ENCODE assay signal across 17 cellular contexts in the genomic region with DNA sequence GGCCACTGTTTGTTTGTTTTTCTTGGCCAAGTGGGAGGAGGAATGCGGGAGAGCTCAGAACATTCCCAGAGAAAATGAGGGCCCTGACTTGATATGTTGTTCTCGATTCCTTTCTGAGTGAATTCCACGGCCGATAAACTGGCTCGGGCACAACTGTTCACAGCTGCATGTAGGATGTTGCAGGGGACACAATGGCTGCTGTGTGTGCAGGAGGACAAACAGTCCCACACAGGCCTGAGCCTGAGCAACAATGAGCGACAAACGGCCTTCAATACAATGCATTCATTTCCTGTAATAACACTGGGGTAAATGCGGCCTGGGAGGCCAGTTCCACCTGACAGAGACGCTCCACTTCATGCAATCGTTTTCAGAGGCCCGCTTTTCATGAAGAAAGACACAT.
DNase-seq lines count a peak whose midpoint lies in the region; ATAC-seq and TF ChIP-seq lines count a peak whose summit lies in the region.
"Had no signal": no experiment of that assay in that cellular context is flagged by ENCODE, and none has a peak within 500 bp of the region (broad histone marks: within the 10 kb centered on the region; RNA-seq: fewer than 3 reads in every experiment).

No MANE protein-coding gene starts in this region.

- H3K9me3 ChIP-seq in T-helper 17 cell (ENCODE audit: control insufficient read depth, low read length, poor library complexity, severe bottlenecking) = no peaks in the 10 kb centered on the region
- H3K9me3 ChIP-seq: BLaER1, psoas muscle, upper lobe of left lung had no signal

- no peaks in the 10 kb centered on the region for H3K36me3 Mint-ChIP-seq in T-helper 17 cell (ENCODE audit: low read depth)

- peaks cover 8% of the 10 kb centered on the region for H3K27me3 Mint-ChIP-seq in T-helper 17 cell
- no peaks in the 10 kb centered on the region for H3K27me3 Mint-ChIP-seq in stimulated activated naive CD8-positive, alpha-beta T cell treated with anti-CD3 and anti-CD28 coated beads, Interleukin-15, amount 100 ng/mL, for 72 hours
- H3K27me3 Mint-ChIP-seq: activated T-cell treated with anti-CD3 and anti-CD28 coated beads, Interleukin-2, amount 50 U/mL, for 24 hours had no signal

- peak overlapping the region; percentile 98 for H3K27ac ChIP-seq in substantia nigra (ENCODE audit: low read depth, low read length, poor library complexity, severe bottlenecking)
- H3K27ac ChIP-seq: BLaER1, psoas muscle, upper lobe of left lung had no signal

- peak overlapping the region; percentile 5 for H3K27ac Mint-ChIP-seq in T-helper 17 cell
- H3K27ac Mint-ChIP-seq in stimulated activated naive CD8-positive, alpha-beta T cell treated with anti-CD3 and anti-CD28 coated beads, Interleukin-15, amount 100 ng/mL, for 72 hours = no peak overlapping the region
- H3K27ac Mint-ChIP-seq: activated T-cell treated with anti-CD3 and anti-CD28 coated beads, Interleukin-2, amount 50 U/mL, for 24 hours had no signal

- H3K9me3 Mint-ChIP-seq in stimulated activated naive CD8-positive, alpha-beta T cell treated with anti-CD3 and anti-CD28 coated beads, Interleukin-15, amount 100 ng/mL, for 72 hours = no peaks in the 10 kb centered on the region

- peaks cover 2% of the 10 kb centered on the region for H3K4me1 Mint-ChIP-seq in T-helper 17 cell
- H3K4me1 Mint-ChIP-seq in stimulated activated naive CD8-positive, alpha-beta T cell treated with anti-CD3 and anti-CD28 coated beads, Interleukin-15, amount 100 ng/mL, for 72 hours = peaks cover 8% of the 10 kb centered on the region

- ATAC-seq in T-helper 17 cell (no peak), HG03460 (IDR thresholded peaks at IDR 0.05; ENCODE audit: unreplicated experiment) (no peak), omental fat pad (ENCODE audit: low FRiP score) (no peak)
- no peak for ATAC-seq in stimulated activated naive CD8-positive, alpha-beta T cell treated with anti-CD3 and anti-CD28 coated beads, Interleukin-15, amount 100 ng/mL, for 72 hours
- ATAC-seq: psoas muscle had no signal

- DNase-seq in T-helper 17 cell = no peak
- DNase-seq in ecto neural progenitor cell (ENCODE audit: low spot score) = peak; percentile 48
- peak; percentile 47 to 88 for DNase-seq in lung microvascular endothelial cell (ENCODE audit: low read depth in 2 of 2)
- DNase-seq in substantia nigra (lab: John Stamatoyannopoulos, UW) = peak; percentile 15 to 96 (median 82)
- no peak for DNase-seq in stimulated activated CD4-positive, alpha-beta T cell treated with anti-CD3 and anti-CD28 coated beads, Interleukin-1b, Interleukin-23, amount 100 ng/mL, for 48 hours
- DNase-seq in omental fat pad (ENCODE audit: low spot score) = no peak
- DNase-seq in stimulated activated naive CD8-positive, alpha-beta T cell treated with anti-CD3 and anti-CD28 coated beads, Interleukin-15, amount 100 ng/mL, for 72 hours = no peak
- DNase-seq: activated CD4-positive, alpha-beta T cell treated with anti-CD3 and anti-CD28 coated beads for 48 hours; activated T-cell treated with anti-CD3 and anti-CD28 coated beads, Interleukin-2, amount 50 U/mL, for 24 hours; cortex of kidney; DMS79 treated with DMSO at 0.1 percent for 48 hours; psoas muscle; RPMI8226; stimulated activated CD4-positive, alpha-beta T cell treated with anti-CD3 and anti-CD28 coated beads, Interleukin-2, amount 100 ng/mL, for 48 hours; upper lobe of left lung had no signal

- TF ChIP-seq CTCF in omental fat pad (IDR thresholded peaks at IDR 0.05) = no peak

- no peak overlapping the region for H3K4me3 Mint-ChIP-seq in T-helper 17 cell
- no peak overlapping the region for H3K4me3 Mint-ChIP-seq in stimulated activated naive CD8-positive, alpha-beta T cell treated with anti-CD3 and anti-CD28 coated beads, Interleukin-15, amount 100 ng/mL, for 72 hours
- H3K4me3 Mint-ChIP-seq: activated T-cell treated with anti-CD3 and anti-CD28 coated beads, Interleukin-2, amount 50 U/mL, for 24 hours had no signal

Comparison
In these comparisons a context has a peak if more than half of its experiments do, and no peak if none do; other contexts are left out.
1. DNase-seq: peak in ecto neural progenitor cell (single experiment), lung microvascular endothelial cell (2 of 2) and substantia nigra (49 of 49); none in T-helper 17 cell (0 of 3), stimulated activated CD4-positive, alpha-beta T cell treated with anti-CD3 and anti-CD28 coated beads, Interleukin-1b, Interleukin-23, amount 100 ng/mL, for 48 hours (single experiment), omental fat pad (single experiment) and stimulated activated naive CD8-positive, alpha-beta T cell treated with anti-CD3 and anti-CD28 coated beads, Interleukin-15, amount 100 ng/mL, for 72 hours (0 of 2).